In genomic region chr16:75251280-75252048, GRCh38 we compare ENCODE assay signal across 8 cellular contexts. TPM values are rescaled to one million over a fixed set of nuclear protein-coding genes. Genes with fewer than 3 reads are reported as not detected.
DNase-seq lines count a peak whose midpoint lies in the region; ATAC-seq lines count a peak whose summit lies in the region.

Gene BCAR1 (minus strand): TSS chr16:75251624. CDS start chr16:75251482, 142 bp downstream.

- under 1% methylated on average over 81 of the region's 84 CpGs for WGBS in HUES64

- H3K4me3 ChIP-seq in HUES64 (ENCODE audit: low read length) (peak within 1 kb of the TSS; percentile 80), SK-N-MC (peak within 1 kb of the TSS; percentile 75)

- no peaks in the 10 kb centered on the region for H3K27me3 ChIP-seq in HUES64 (ENCODE audit: insufficient read depth, low read length)

- H3K9ac ChIP-seq in HUES64 (ENCODE audit: low read depth, low read length) = peak within 1 kb of the TSS; percentile 85
- peak within 1 kb of the TSS; percentile 60 for H3K9ac ChIP-seq in SK-N-MC (ENCODE audit: insufficient read length)

- in situ Hi-C loops in endometrial microvascular endothelial cells (cut with HindIII; ENCODE audit: inconsistent ontology term, low pct_unique_long_range_greater_than_20kb, low sequenced_read_pairs) = no loop called here

- H3K9me3 ChIP-seq in HUES64 (ENCODE audit: insufficient read depth, low read depth, low read length) (no peaks in the 10 kb centered on the region), SK-N-MC (ENCODE audit: low read depth, low read length) (no peaks in the 10 kb centered on the region)

- H3K4me1 ChIP-seq in HUES64 (ENCODE audit: insufficient read depth, low read length) = peaks cover 63% of the 10 kb centered on the region

- peak; percentile 35 to 43 for ATAC-seq in activated CD4-positive, CD25-positive, alpha-beta regulatory T cell treated with anti-CD3 and anti-CD28 coated beads, Interleukin-2, amount 50 U/mL, for 24 hours
- peak; percentile 80 for ATAC-seq in GM21515 (IDR thresholded peaks at IDR 0.05; ENCODE audit: unreplicated experiment)

- peak within 1 kb of the TSS; percentile 99 for H3K27ac ChIP-seq in HUES64 (ENCODE audit: low read depth, low read length)
- H3K27ac ChIP-seq in SK-N-MC = peak within 1 kb of the TSS; percentile 67

- H3K36me3 ChIP-seq in HUES64 (ENCODE audit: insufficient read depth, low read length) (peaks cover 3% of the 10 kb centered on the region; the same call in 1 of the 2 replicates), SK-N-MC (ENCODE audit: insufficient read depth, low read length) (no peaks in the 10 kb centered on the region)

- no peak for DNase-seq in activated CD4-positive, CD25-positive, alpha-beta regulatory T cell treated with anti-CD3 and anti-CD28 coated beads, Interleukin-2, amount 50 U/mL, for 72 hours
- DNase-seq in SK-N-MC (ENCODE audit: low read depth, low spot score) (no peak), medulla oblongata (ENCODE audit: extremely low spot score) (peak; percentile 86), superior temporal gyrus (ENCODE audit: extremely low spot score) (peak; percentile 84)

RNA-seq across cellular contexts. Expression of gene BCAR1, which starts in this region (rescaled TPM):
- polyA plus RNA-seq in HUES64 (2013, experiment 1 of 2) = 43.7 TPM
- 40.2 TPM for polyA plus RNA-seq in HUES64 (2013, experiment 2 of 2)
- 254 TPM for total RNA-seq in endometrial microvascular endothelial cells (ENCODE audit: inconsistent ontology term)

Comparison
In these comparisons a context has a peak if more than half of its experiments do, and no peak if none do; other contexts are left out.
1. DNase-seq: peak in medulla oblongata (single experiment) and superior temporal gyrus (single experiment); none in activated CD4-positive, CD25-positive, alpha-beta regulatory T cell treated with anti-CD3 and anti-CD28 coated beads, Interleukin-2, amount 50 U/mL, for 72 hours (single experiment) and SK-N-MC (single experiment).